In genomic region chr14:90301580-90302181, GRCh38 we compare ENCODE assay signal across 9 cellular contexts. TPM values are rescaled to one million over a fixed set of nuclear protein-coding genes. Genes with fewer than 3 reads are reported as not detected.
DNase-seq lines count a peak whose midpoint lies in the region; ATAC-seq and TF ChIP-seq lines count a peak whose summit lies in the region.
"Had no signal": no experiment of that assay in that cellular context is flagged by ENCODE, and none has a peak within 500 bp of the region (broad histone marks: within the 10 kb centered on the region; RNA-seq: fewer than 3 reads in every experiment).

No MANE protein-coding gene starts in this region.

- H3K36me3 ChIP-seq in breast epithelium (no peaks in the 10 kb centered on the region), transverse colon (peaks cover 0 to 10% (median 5%) of the 10 kb centered on the region in 4 donors)

- intact Hi-C loops in breast epithelium (cut with DNase I; ENCODE audit: low total_unique reads): no loop called here
- intact Hi-C loops in left colon (cut with DNase I, micrococcal nuclease): loop anchor here in 1 of 2 donors (5.0 to 10.0 kb wide), 2 partner anchors 396 to 463 kb away; no protein-coding TSS in a partner anchor
- intact Hi-C loops in transverse colon (cut with DNase I; ENCODE audit: low total_unique reads): loop anchor here (10.0 kb wide), 2 partner anchors 223 to 403 kb away; no protein-coding TSS in a partner anchor

- no peak for TF ChIP-seq EP300 in transverse colon (IDR thresholded peaks at IDR 0.05; ENCODE audit: low read depth)

- in situ Hi-C loops in transverse colon (cut with MboI; ENCODE audit: low pct_ligation_motif_present in 1 of 4, low pct_unique_long_range_greater_than_20kb in 1 of 4, low sequenced_read_pairs in 3 of 4): loop anchor here in 3 of 4 donors (10.0 to 25.0 kb wide), 2 partner anchors 386 to 463 kb away; no protein-coding TSS in a partner anchor

- peaks cover 0 to 4% of the 10 kb centered on the region in 2 donors for H3K4me1 ChIP-seq in breast epithelium
- peaks cover 4 to 25% (median 13%) of the 10 kb centered on the region in 4 donors for H3K4me1 ChIP-seq in transverse colon

- peak; percentile 69 for ATAC-seq in left colon
- no peak for ATAC-seq in HG03039 (IDR thresholded peaks at IDR 0.05; ENCODE audit: unreplicated experiment)

- H3K9me3 ChIP-seq in breast epithelium (no peaks in the 10 kb centered on the region), transverse colon (no peaks in the 10 kb centered on the region)
- H3K9me3 ChIP-seq: BLaER1 had no signal

- peak in 2 of 3 donors; percentile 43 to 58 for TF ChIP-seq CTCF in breast epithelium (IDR thresholded peaks at IDR 0.05)
- TF ChIP-seq CTCF in transverse colon (IDR thresholded peaks at IDR 0.05): peak; percentile 48 to 67 (median 53)

- 27 to 50% methylated on average over 1 to 5 of the region's 5 CpGs for WGBS in transverse colon (ENCODE audit: low coverage in 1 of 2), 2 donors

- TF ChIP-seq POLR2A in breast epithelium (IDR thresholded peaks at IDR 0.05): no peak
- TF ChIP-seq POLR2A in transverse colon (IDR thresholded peaks at IDR 0.05): no peak

- H3K4me3 ChIP-seq in breast epithelium (no peak overlapping the region), transverse colon (no peak overlapping the region)
- H3K4me3 ChIP-seq: BLaER1 had no signal

- H3K27ac ChIP-seq in breast epithelium (peak overlapping the region in 1 of 2 donors; percentile 8), transverse colon (peak overlapping the region; percentile 42 to 71 (median 62))

- H3K27me3 ChIP-seq in breast epithelium (no peaks in the 10 kb centered on the region), transverse colon (no peaks in the 10 kb centered on the region)
- H3K27me3 ChIP-seq: BLaER1 had no signal

- DNase-seq in NCI-H2107 treated with DMSO at 0.1 percent for 48 hours (lab: John Stamatoyannopoulos, UW; ENCODE audit: unreplicated experiment) (peak; percentile 90), NCI-H2107 (lab: John Stamatoyannopoulos, UW) (no peak), NCI-H2171 (lab: John Stamatoyannopoulos, UW) (peak; percentile 31), breast epithelium (ENCODE audit: low spot score in 2 of 2) (no peak), left colon (no peak), transverse colon (no peak)
- DNase-seq in activated effector memory CD4-positive, alpha-beta T cell treated with Interleukin-2 at 50 U/mL for 16 hours: no peak

RNA-seq across cellular contexts. Expression of gene NRDE2, which starts 30.1 kb away (rescaled TPM):
- total RNA-seq in breast epithelium (10 to 100 TPM in 2 of 3 donors, 1 to 10 TPM in 1; 9.3 to 19.8 (median 19.7) TPM), left colon (10 to 100 TPM; 19.4 to 25.1 TPM), transverse colon (10 to 100 TPM; 18.6 to 26.9 (median 21.0) TPM)

RNA-seq across cellular contexts. Expression of gene PSMC1, which starts 45.3 kb away (rescaled TPM):
- total RNA-seq in breast epithelium: 100 to 1,000 TPM in 2 of 3 donors, 10 to 100 TPM in 1; 74.4 to 170 (median 117) TPM
- total RNA-seq in left colon: 10 to 100 TPM; 65.6 to 72.1 TPM
- total RNA-seq in transverse colon: 10 to 100 TPM; 23.9 to 79.9 (median 56.2) TPM

Comparison
In these comparisons a context has a peak if more than half of its experiments do, and no peak if none do; other contexts are left out.
1. DNase-seq: peak in NCI-H2107 treated with DMSO at 0.1 percent for 48 hours (single experiment) and NCI-H2171 (single experiment); none in NCI-H2107 (single experiment), breast epithelium (0 of 2), left colon (0 of 2), transverse colon (single experiment) and activated effector memory CD4-positive, alpha-beta T cell treated with Interleukin-2 at 50 U/mL for 16 hours (single experiment).